13 cellular contexts compared by ENCODE assay signal in the genomic region with DNA sequence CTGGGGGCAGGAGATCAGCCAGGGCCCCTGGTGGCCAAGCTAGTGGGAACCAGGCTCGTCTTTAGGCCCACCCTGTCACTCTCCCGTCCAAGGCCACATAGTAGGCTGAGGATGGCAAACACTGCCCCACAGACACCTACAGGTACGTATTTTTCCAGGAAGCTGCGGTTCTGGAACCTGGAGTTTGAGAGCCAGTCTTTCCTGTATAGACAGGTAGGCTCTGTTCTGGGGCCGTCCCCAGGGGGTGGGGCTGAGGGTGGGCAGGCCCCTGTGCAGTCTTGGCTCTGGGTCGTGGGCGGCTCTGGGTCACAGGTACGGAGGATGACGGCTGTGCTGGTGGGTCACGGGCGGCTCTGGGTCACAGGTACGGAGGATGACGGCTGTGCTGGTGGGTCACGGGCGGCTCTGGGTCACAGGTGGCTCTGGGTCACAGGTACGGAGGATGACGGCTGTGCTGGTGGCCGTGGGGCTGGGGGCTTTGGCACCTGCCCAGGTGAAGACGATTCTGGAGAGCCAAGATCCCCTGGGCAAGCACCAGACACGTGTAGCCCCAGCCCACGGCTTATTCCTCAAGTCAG. TPM values are rescaled to one million over a fixed set of nuclear protein-coding genes. Genes with fewer than 3 reads are reported as not detected.
DNase-seq lines count a peak whose midpoint lies in the region; ATAC-seq and TF ChIP-seq lines count a peak whose summit lies in the region.
"Had no signal": no experiment of that assay in that cellular context is flagged by ENCODE, and none has a peak within 500 bp of the region (broad histone marks: within the 10 kb centered on the region; RNA-seq: fewer than 3 reads in every experiment).

No MANE protein-coding gene starts in this region.

- peaks cover 60% of the 10 kb centered on the region for H3K36me3 ChIP-seq in BLaER1
- H3K36me3 ChIP-seq in HCT116 (ENCODE audit: control insufficient read depth in 1 of 2, insufficient read depth in 2 of 2, low read length in 2 of 2) = peaks cover 16 to 39% of the 10 kb centered on the region in 2 experiments
- H3K36me3 ChIP-seq: ovary had no signal

- H4K20me1 ChIP-seq in BLaER1 (peaks cover 84% of the 10 kb centered on the region), HCT116 (ENCODE audit: insufficient read depth) (peaks cover 3% of the 10 kb centered on the region; the same call in 1 of the 2 replicates)

- H3K9ac ChIP-seq in BLaER1 (no peak overlapping the region), HCT116 (ENCODE audit: low read length) (peak overlapping the region; percentile 94; the same call in 1 of the 2 replicates)

- no peaks in the 10 kb centered on the region for H3K9me2 ChIP-seq in HCT116 (ENCODE audit: insufficient read depth)

- POLR2A ChIA-PET in HCT116 (lab: Charles Lee) = interaction anchor here (1.3 kb wide), 1 partner anchor 8 kb away, joined by 4 read pairs; no protein-coding TSS in a partner anchor

- no TSS peak for BruUV-seq in HCT116 (replicated peaks; lab: Mats Ljungman, UMichigan)

- no peaks in the 10 kb centered on the region for H3K27me3 Mint-ChIP-seq in activated T-helper 2 cell treated with anti-CD3 and anti-CD28 coated beads, Interferon-gamma antibody, Interleukin-2, Interleukin-4, amounts not matched to agents 10 μg/mL and 5 μg/mL and 100 μg/mL, durations not matched to agents 14 hours and 24 hours and 36 hours (ENCODE audit: low read depth)
- no peaks in the 10 kb centered on the region for H3K27me3 Mint-ChIP-seq in mesothelial cell of epicardium (ENCODE audit: low read depth)
- peaks cover 6% of the 10 kb centered on the region for H3K27me3 Mint-ChIP-seq in HFFc6 (ENCODE audit: insufficient read depth)

- H3K4me3 Mint-ChIP-seq in activated T-helper 2 cell treated with anti-CD3 and anti-CD28 coated beads, Interferon-gamma antibody, Interleukin-2, Interleukin-4, amounts not matched to agents 10 μg/mL and 5 μg/mL and 100 μg/mL, durations not matched to agents 14 hours and 24 hours and 36 hours (ENCODE audit: low read depth) = peak overlapping the region; percentile 30
- H3K4me3 Mint-ChIP-seq in mesothelial cell of epicardium = peak overlapping the region; percentile 15
- no peak overlapping the region; the same call in 1 of the 2 replicates for H3K4me3 Mint-ChIP-seq in HFFc6

- no peak overlapping the region for H3K27ac Mint-ChIP-seq in activated T-helper 2 cell treated with anti-CD3 and anti-CD28 coated beads, Interferon-gamma antibody, Interleukin-2, Interleukin-4, amounts not matched to agents 10 μg/mL and 5 μg/mL and 100 μg/mL, durations not matched to agents 14 hours and 24 hours and 36 hours
- H3K27ac Mint-ChIP-seq in mesothelial cell of epicardium (no peak overlapping the region), HFFc6 (no peak overlapping the region)

- H3K27me3 ChIP-seq in BLaER1 = no peaks in the 10 kb centered on the region
- H3K27me3 ChIP-seq in HCT116 (ENCODE audit: insufficient read depth, low read length) = no peaks in the 10 kb centered on the region
- H3K27me3 ChIP-seq: ascending aorta, ovary had no signal

- H3K4me1 Mint-ChIP-seq in activated T-helper 2 cell treated with anti-CD3 and anti-CD28 coated beads, Interferon-gamma antibody, Interleukin-2, Interleukin-4, amounts not matched to agents 10 μg/mL and 5 μg/mL and 100 μg/mL, durations not matched to agents 14 hours and 24 hours and 36 hours (ENCODE audit: low read depth) = peaks cover 10% of the 10 kb centered on the region
- H3K4me1 Mint-ChIP-seq in mesothelial cell of epicardium = peaks cover 20% of the 10 kb centered on the region
- H3K4me1 Mint-ChIP-seq in HFFc6 (ENCODE audit: low read depth) = peaks cover 16% of the 10 kb centered on the region

- H3K4me1 ChIP-seq in BLaER1 = peaks cover 30% of the 10 kb centered on the region
- peaks cover 19 to 36% of the 10 kb centered on the region in 2 experiments for H3K4me1 ChIP-seq in HCT116 (ENCODE audit: control insufficient read depth in 1 of 2, insufficient read depth in 2 of 2, low read length in 2 of 2)

- RAD21 ChIA-PET in HCT116 (lab: Charles Lee; ENCODE audit: low non-redundant PET in 1 of 2, low total read pairs in 2 of 2, uncharacterized antibody in 2 of 2, unreplicated experiment in 2 of 2) = no interaction called here

- no peak for TF ChIP-seq POLR2A in HCT116 (IDR thresholded peaks at IDR 0.05; ENCODE audit: borderline replicate concordance, extremely low read depth, insufficient read depth, insufficient read length)

- no peak for ATAC-seq in HCT116
- ATAC-seq: left ventricle myocardium superior had no signal

- in situ Hi-C loops in ACHN (cut with HindIII; ENCODE audit: low pct_ligation_motif_present, low pct_unique_long_range_greater_than_20kb, low sequenced_read_pairs) = no loop called here

- H3K79me2 ChIP-seq in HCT116 (ENCODE audit: insufficient read depth, low read length) = peaks cover 74% of the 10 kb centered on the region

- TF ChIP-seq CTCF in HCT116 (IDR thresholded peaks at IDR 0.05 in 2 of 3, conservative IDR thresholded peaks at IDR 0.05 in 1 of 3; ENCODE audit: borderline replicate concordance in 1 of 3, insufficient read depth in 1 of 3, low read depth in 2 of 3, low read length in 2 of 3) (no peak), mesothelial cell of epicardium (IDR thresholded peaks at IDR 0.05; ENCODE audit: unreplicated experiment) (no peak), HFFc6 (IDR thresholded peaks at IDR 0.05) (no peak)

- intact Hi-C loops in HCT116 (cut with micrococcal nuclease) = no loop called here
- intact Hi-C loops in activated T-helper 2 cell treated with anti-CD3 and anti-CD28 coated beads, Interferon-gamma antibody, Interleukin-2, Interleukin-4, amounts not matched to agents 10 μg/mL and 5 μg/mL and 100 μg/mL, durations not matched to agents 14 hours and 24 hours and 36 hours (cut with micrococcal nuclease) = no loop called here

- H3K9me3 ChIP-seq in BLaER1 = no peaks in the 10 kb centered on the region
- H3K9me3 ChIP-seq in HCT116 (ENCODE audit: control insufficient read depth in 1 of 2, insufficient read depth in 1 of 2, low read depth in 1 of 2, low read length in 2 of 2) = no peaks in the 10 kb centered on the region
- H3K9me3 ChIP-seq: ascending aorta, ovary had no signal

- no peaks in the 10 kb centered on the region for H3K9me3 Mint-ChIP-seq in activated T-helper 2 cell treated with anti-CD3 and anti-CD28 coated beads, Interferon-gamma antibody, Interleukin-2, Interleukin-4, amounts not matched to agents 10 μg/mL and 5 μg/mL and 100 μg/mL, durations not matched to agents 14 hours and 24 hours and 36 hours
- H3K9me3 Mint-ChIP-seq in mesothelial cell of epicardium (no peaks in the 10 kb centered on the region), HFFc6 (no peaks in the 10 kb centered on the region)

- CTCF ChIA-PET in HCT116 (lab: Charles Lee) = no interaction called here

- 0 out of 2 replicates have a peak overlapping the region, but pooled peaks have one; percentile 99 for H3K4me2 ChIP-seq in BLaER1
- H3K4me2 ChIP-seq in HCT116 (ENCODE audit: low read length) = peak overlapping the region; percentile 98

- H3K36me3 Mint-ChIP-seq in activated T-helper 2 cell treated with anti-CD3 and anti-CD28 coated beads, Interferon-gamma antibody, Interleukin-2, Interleukin-4, amounts not matched to agents 10 μg/mL and 5 μg/mL and 100 μg/mL, durations not matched to agents 14 hours and 24 hours and 36 hours (ENCODE audit: low read depth) = peaks cover 21% of the 10 kb centered on the region
- H3K36me3 Mint-ChIP-seq in mesothelial cell of epicardium (peaks cover 2% of the 10 kb centered on the region), HFFc6 (ENCODE audit: low read depth) (no peaks in the 10 kb centered on the region; the same call in 1 of the 2 replicates)

- H3K27ac ChIP-seq in BLaER1 (no peak overlapping the region), HCT116 (ENCODE audit: low read depth, low read length) (peak overlapping the region; percentile 99)

- DNase-seq in HCT116 (ENCODE audit: low read depth, low spot score) (no peak), mesothelial cell of epicardium (ENCODE audit: low spot score in 2 of 2, unreplicated experiment in 2 of 2) (no peak), GOT3 (lab: John Stamatoyannopoulos, UW) (no peak), HFFc6 (no peak), ACHN (no peak), NCI-H82 (lab: John Stamatoyannopoulos, UW) (no peak)
- no peak for DNase-seq in activated T-helper 2 cell treated with anti-CD3 and anti-CD28 coated beads, Interferon-gamma antibody, Interleukin-2, Interleukin-4, amounts not matched to agents 10 μg/mL and 5 μg/mL and 100 μg/mL, durations not matched to agents 14 hours and 24 hours and 36 hours (ENCODE audit: low spot score)
- DNase-seq: effector CD8-positive, alpha-beta T cell; head of caudate nucleus; left ventricle myocardium superior; ovary had no signal

- H2AFZ ChIP-seq in HCT116 (ENCODE audit: low read depth, low read length, poor library complexity, severe bottlenecking) = no peak overlapping the region

- H3K4me3 ChIP-seq in BLaER1 (no peak overlapping the region), HCT116 (replicated peaks in 1 of 2; ENCODE audit: low read depth in 1 of 2, low read length in 2 of 2) (peak overlapping the region; percentile 60 to 86; a peak in 1 of 4 replicates)
- H3K4me3 ChIP-seq: ovary had no signal

- TF ChIP-seq RAD21 in HCT116 (IDR thresholded peaks at IDR 0.05; ENCODE audit: low read depth) = no peak

RNA-seq across cellular contexts. Expression of a gene that starts 2.2 kb away (rescaled TPM):
- total RNA-seq in HCT116 (2021; ENCODE audit: unreplicated experiment) = 47.2 TPM
- 29.8 and 33.2 TPM in 2 replicates for polyA plus RNA-seq in HCT116 (2012)
- 31.6 and 31.8 TPM in 2 replicates for total RNA-seq in activated T-helper 2 cell treated with anti-CD3 and anti-CD28 coated beads, Interferon-gamma antibody, Interleukin-2, Interleukin-4, amounts not matched to agents 10 μg/mL and 5 μg/mL and 100 μg/mL, durations not matched to agents 14 hours and 24 hours and 36 hours
- total RNA-seq in mesothelial cell of epicardium = 12.7 to 14.5 TPM (median 14.2 TPM) in 3 replicates
- 10 to 100 TPM; 23.5 to 28.7 (median 25.6) TPM for total RNA-seq in HFFc6 (2021; fragmentation: NEBNext Ultra II Directional; extraction: Animal tissue kit (Norgen Biotek cat#: 25700))

RNA-seq across cellular contexts. Expression of a gene that starts 2.8 kb away (rescaled TPM):
- total RNA-seq in HCT116 (2021; ENCODE audit: unreplicated experiment) (38.8 TPM), mesothelial cell of epicardium (85.5 to 97.3 TPM (median 91.0 TPM) in 3 replicates)
- 28.8 and 32.5 TPM in 2 replicates for polyA plus RNA-seq in HCT116 (2012)
- total RNA-seq in activated T-helper 2 cell treated with anti-CD3 and anti-CD28 coated beads, Interferon-gamma antibody, Interleukin-2, Interleukin-4, amounts not matched to agents 10 μg/mL and 5 μg/mL and 100 μg/mL, durations not matched to agents 14 hours and 24 hours and 36 hours = 43.4 and 50.1 TPM in 2 replicates
- total RNA-seq in HFFc6 (2021; fragmentation: NEBNext Ultra II Directional; extraction: Animal tissue kit (Norgen Biotek cat#: 25700)) = 10 to 100 TPM; 39.4 to 50.8 (median 42.6) TPM

RNA-seq across cellular contexts. Expression of a gene that starts 13.9 kb away (rescaled TPM):
- 161 TPM for total RNA-seq in HCT116 (2021; ENCODE audit: unreplicated experiment)
- 161 and 165 TPM in 2 replicates for polyA plus RNA-seq in HCT116 (2012)
- total RNA-seq in activated T-helper 2 cell treated with anti-CD3 and anti-CD28 coated beads, Interferon-gamma antibody, Interleukin-2, Interleukin-4, amounts not matched to agents 10 μg/mL and 5 μg/mL and 100 μg/mL, durations not matched to agents 14 hours and 24 hours and 36 hours = 127 and 138 TPM in 2 replicates
- 163 to 165 TPM (median 165 TPM) in 3 replicates for total RNA-seq in mesothelial cell of epicardium
- total RNA-seq in HFFc6 (2021; fragmentation: NEBNext Ultra II Directional; extraction: Animal tissue kit (Norgen Biotek cat#: 25700)) = 10 to 100 TPM; 65.6 to 78.3 (median 69.8) TPM

RNA-seq across cellular contexts. Expression of a gene that starts 14.0 kb away (rescaled TPM):
- 16.3 TPM for total RNA-seq in HCT116 (2021; ENCODE audit: unreplicated experiment)
- polyA plus RNA-seq in HCT116 (2012) = 11.2 and 13.9 TPM in 2 replicates
- 12.1 and 13.1 TPM in 2 replicates for total RNA-seq in activated T-helper 2 cell treated with anti-CD3 and anti-CD28 coated beads, Interferon-gamma antibody, Interleukin-2, Interleukin-4, amounts not matched to agents 10 μg/mL and 5 μg/mL and 100 μg/mL, durations not matched to agents 14 hours and 24 hours and 36 hours
- total RNA-seq in mesothelial cell of epicardium = 17.8 to 19.3 TPM (median 18.5 TPM) in 3 replicates
- total RNA-seq in HFFc6 (2021; fragmentation: NEBNext Ultra II Directional; extraction: Animal tissue kit (Norgen Biotek cat#: 25700)) = 10 to 100 TPM; 24.6 to 31.5 (median 26.6) TPM

RNA-seq across cellular contexts. Expression of a gene that starts 20.5 kb away (rescaled TPM):
- 0.07 TPM for total RNA-seq in HCT116 (2021; ENCODE audit: unreplicated experiment)
- polyA plus RNA-seq in HCT116 (2012) = 0.33 and 0.37 TPM in 2 replicates
- total RNA-seq in activated T-helper 2 cell treated with anti-CD3 and anti-CD28 coated beads, Interferon-gamma antibody, Interleukin-2, Interleukin-4, amounts not matched to agents 10 μg/mL and 5 μg/mL and 100 μg/mL, durations not matched to agents 14 hours and 24 hours and 36 hours = 0.32 and 0.44 TPM in 2 replicates
- total RNA-seq in mesothelial cell of epicardium = 0.98 to 1.0 TPM (median 1.00 TPM) in 3 replicates
- under 1 TPM; 0.07 to 0.20 (median 0.13) TPM for total RNA-seq in HFFc6 (2021; fragmentation: NEBNext Ultra II Directional; extraction: Animal tissue kit (Norgen Biotek cat#: 25700))
